1 cellular context compared by ENCODE assay signal in the genomic region with DNA sequence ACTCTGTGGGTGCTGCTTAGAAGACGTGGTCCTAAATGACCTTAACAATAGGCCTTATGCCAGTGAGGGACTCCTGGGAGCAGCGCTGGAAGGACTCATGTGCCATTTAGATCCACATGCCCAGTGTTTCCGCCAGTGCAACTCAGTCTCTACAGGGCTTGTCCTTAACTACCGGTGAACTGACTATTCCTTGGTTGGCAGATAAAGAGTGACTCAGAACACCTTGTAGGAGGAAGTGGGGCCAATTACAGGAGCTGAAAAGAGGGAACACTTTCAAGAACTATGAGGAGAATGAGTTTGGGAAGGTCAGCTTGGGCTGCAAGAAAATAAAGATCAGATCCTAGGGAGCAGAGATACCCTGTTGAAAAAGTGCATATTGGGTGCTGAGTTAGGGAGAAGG.
TF ChIP-seq lines count a peak whose summit lies in the region.

No MANE protein-coding gene starts in this region.

TF ChIP-seq in WTC11, 78 proteins besides CTCF, POLR2A, EP300 and RAD21:
- TF ChIP-seq, protein P1, sequence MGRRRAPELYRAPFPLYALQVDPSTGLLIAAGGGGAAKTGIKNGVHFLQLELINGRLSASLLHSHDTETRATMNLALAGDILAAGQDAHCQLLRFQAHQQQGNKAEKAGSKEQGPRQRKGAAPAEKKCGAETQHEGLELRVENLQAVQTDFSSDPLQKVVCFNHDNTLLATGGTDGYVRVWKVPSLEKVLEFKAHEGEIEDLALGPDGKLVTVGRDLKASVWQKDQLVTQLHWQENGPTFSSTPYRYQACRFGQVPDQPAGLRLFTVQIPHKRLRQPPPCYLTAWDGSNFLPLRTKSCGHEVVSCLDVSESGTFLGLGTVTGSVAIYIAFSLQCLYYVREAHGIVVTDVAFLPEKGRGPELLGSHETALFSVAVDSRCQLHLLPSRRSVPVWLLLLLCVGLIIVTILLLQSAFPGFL (CRISPR knock-in tag; IDR thresholded peaks at IDR 0.05; ENCODE audit: borderline replicate concordance): no peak
- TF ChIP-seq TP53 (CRISPR knock-in tag; IDR thresholded peaks at IDR 0.05) (no peak), CREB1 (CRISPR knock-in tag; IDR thresholded peaks at IDR 0.05) (no peak), CBFB (CRISPR knock-in tag; IDR thresholded peaks at IDR 0.05; ENCODE audit: low read depth) (no peak), GRHL2 (CRISPR knock-in tag; IDR thresholded peaks at IDR 0.05; ENCODE audit: insufficient replicate concordance, severe bottlenecking) (no peak), GTF2I (CRISPR knock-in tag; conservative IDR thresholded peaks at IDR 0.05) (no peak)
- TF ChIP-seq, protein P2, sequence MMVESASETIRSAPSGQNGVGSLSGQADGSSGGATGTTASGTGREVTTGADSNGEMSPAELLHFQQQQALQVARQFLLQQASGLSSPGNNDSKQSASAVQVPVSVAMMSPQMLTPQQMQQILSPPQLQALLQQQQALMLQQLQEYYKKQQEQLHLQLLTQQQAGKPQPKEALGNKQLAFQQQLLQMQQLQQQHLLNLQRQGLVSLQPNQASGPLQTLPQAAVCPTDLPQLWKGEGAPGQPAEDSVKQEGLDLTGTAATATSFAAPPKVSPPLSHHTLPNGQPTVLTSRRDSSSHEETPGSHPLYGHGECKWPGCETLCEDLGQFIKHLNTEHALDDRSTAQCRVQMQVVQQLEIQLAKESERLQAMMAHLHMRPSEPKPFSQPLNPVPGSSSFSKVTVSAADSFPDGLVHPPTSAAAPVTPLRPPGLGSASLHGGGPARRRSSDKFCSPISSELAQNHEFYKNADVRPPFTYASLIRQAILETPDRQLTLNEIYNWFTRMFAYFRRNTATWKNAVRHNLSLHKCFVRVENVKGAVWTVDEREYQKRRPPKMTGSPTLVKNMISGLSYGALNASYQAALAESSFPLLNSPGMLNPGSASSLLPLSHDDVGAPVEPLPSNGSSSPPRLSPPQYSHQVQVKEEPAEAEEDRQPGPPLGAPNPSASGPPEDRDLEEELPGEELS (CRISPR knock-in tag; IDR thresholded peaks at IDR 0.05): no peak
